Comparison of ENCODE assay signal across 33 cellular contexts in the genomic region with DNA sequence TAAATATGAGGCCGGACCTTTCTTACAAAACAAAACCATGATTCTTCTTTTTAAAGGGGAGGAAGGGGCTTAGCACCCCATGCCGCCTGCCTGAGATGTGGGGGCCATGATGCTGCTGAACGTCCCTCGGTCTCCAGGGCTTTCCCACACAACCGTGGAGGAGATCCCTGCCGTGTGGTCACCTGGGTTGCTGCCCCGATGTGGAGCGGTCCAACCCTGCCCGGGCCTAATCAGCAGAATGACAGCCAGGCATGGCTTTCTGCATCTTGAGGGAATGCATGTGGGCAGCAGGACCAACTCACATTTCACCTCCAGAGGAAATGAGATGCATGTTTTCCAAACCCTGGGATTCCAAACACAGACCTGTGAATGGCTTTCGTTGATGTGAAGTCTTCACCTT. TPM values are rescaled to one million over a fixed set of nuclear protein-coding genes. Genes with fewer than 3 reads are reported as not detected.
"Had no signal": no experiment of that assay in that cellular context is flagged by ENCODE, and none has a peak within 500 bp of the region (broad histone marks: within the 10 kb centered on the region; RNA-seq: fewer than 3 reads in every experiment).

No MANE protein-coding gene starts in this region.

- H3K27ac Mint-ChIP-seq: activated naive CD4-positive, alpha-beta T cell treated with anti-CD3 and anti-CD28 coated beads, Interleukin-2, amount 50 U/mL, for 72 hours; activated T-cell treated with anti-CD3 and anti-CD28 coated beads, Interleukin-2, amount 50 U/mL, for 72 hours; mesothelial cell of epicardium; naive B cell; nephron progenitor cell; stimulated activated naive CD8-positive, alpha-beta T cell treated with anti-CD3 and anti-CD28 coated beads, Interleukin-15, Interleukin-2, amounts not matched to agents 100 ng/mL and 50 ng/mL, for 24 hours; T-helper 1 cell treated with Interleukin-12 subunit alpha and Interleukin-12 subunit beta and Interleukin-4 antibody, amounts not matched to agents 30 μg/mL and 1 μg/mL, for 36 hours had no signal

- H3K27ac ChIP-seq: adrenal gland, body of pancreas, colonic mucosa, gastrocnemius medialis, left ventricle myocardium inferior, parathyroid adenoma, right atrium auricular region, thoracic aorta, upper lobe of left lung, VCaP had no signal

- H3K4me3 Mint-ChIP-seq: activated T-cell treated with anti-CD3 and anti-CD28 coated beads, Interleukin-2, amount 50 U/mL, for 72 hours; mesothelial cell of epicardium; naive B cell; nephron progenitor cell; stimulated activated naive CD8-positive, alpha-beta T cell treated with anti-CD3 and anti-CD28 coated beads, Interleukin-15, Interleukin-2, amounts not matched to agents 100 ng/mL and 50 ng/mL, for 24 hours; T-helper 1 cell treated with Interleukin-12 subunit alpha and Interleukin-12 subunit beta and Interleukin-4 antibody, amounts not matched to agents 30 μg/mL and 1 μg/mL, for 36 hours had no signal

- H3K4me1 ChIP-seq: adrenal gland, body of pancreas, colonic mucosa, gastrocnemius medialis, parathyroid adenoma, right atrium auricular region, upper lobe of left lung had no signal

- H3K9me3 ChIP-seq: adrenal gland, body of pancreas, colonic mucosa, gastrocnemius medialis had no signal

- H3K4me1 Mint-ChIP-seq: mesothelial cell of epicardium, naive B cell, nephron progenitor cell had no signal

- H3K27me3 ChIP-seq: adrenal gland, body of pancreas, colonic mucosa, gastrocnemius medialis, right atrium auricular region, upper lobe of left lung had no signal

- H3K36me3 ChIP-seq: adrenal gland, colonic mucosa, gastrocnemius medialis, left ventricle myocardium inferior, right atrium auricular region, thoracic aorta, upper lobe of left lung had no signal

- ATAC-seq: activated naive CD4-positive, alpha-beta T cell treated with anti-CD3 and anti-CD28 coated beads, Interleukin-2, amount 50 U/mL, for 72 hours; activated T-cell treated with anti-CD3 and anti-CD28 coated beads, Interleukin-2, amount 50 U/mL, for 72 hours; body of pancreas; gastrocnemius medialis had no signal

- H3K36me3 Mint-ChIP-seq: mesothelial cell of epicardium had no signal

- H3K9ac ChIP-seq: parathyroid adenoma had no signal

- H3K4me3 ChIP-seq: adrenal gland, body of pancreas, colonic mucosa, gastrocnemius medialis, left ventricle myocardium inferior, right atrium auricular region, thoracic aorta, upper lobe of left lung had no signal

- DNase-seq: activated CD4-positive, alpha-beta T cell treated with anti-CD3 and anti-CD28 coated beads for 4 hours; activated CD4-positive, alpha-beta T cell treated with anti-CD3 and anti-CD28 coated beads, Interleukin-2, amount 50 U/mL, for 4 hours; activated naive CD4-positive, alpha-beta T cell; activated T-cell treated with anti-CD3 and anti-CD28 coated beads for 4 hours; activated T-cell treated with anti-CD3 and anti-CD28 coated beads, Interleukin-2, amount 50 U/mL, for 72 hours; aorta; body of pancreas; cerebellar nuclear complex; colonic mucosa; effector CD8-positive, alpha-beta T cell; gastrocnemius medialis; hippocampal formation; kidney glomerular epithelial cell; left ventricle myocardium inferior; naive B cell; nephron progenitor cell; stimulated activated CD4-positive, alpha-beta T cell treated with anti-CD3 and anti-CD28 coated beads, Interleukin-4, amount 100 ng/mL, for 1 hour; SW 1271; T-helper 9 cell had no signal

RNA-seq across cellular contexts. Expression of a gene that starts 48.9 kb away (rescaled TPM):
- total RNA-seq: activated naive CD4-positive, alpha-beta T cell treated with anti-CD3 and anti-CD28 coated beads, Interleukin-2, amount 50 U/mL, for 72 hours; activated T-cell treated with anti-CD3 and anti-CD28 coated beads, Interleukin-2, amount 50 U/mL, for 72 hours; dermis microvascular lymphatic vessel endothelial cell; epithelial cell of proximal tubule; lung microvascular endothelial cell; pulmonary artery endothelial cell; upper lobe of left lung had no signal
